ENCODE assay signal across 1 cellular context in genomic region chr16:70724146-70725023, GRCh38.
TF ChIP-seq lines count a peak whose summit lies in the region.

No MANE protein-coding gene starts in this region.

TF ChIP-seq in HepG2, 621 proteins besides CTCF, POLR2A, EP300 and RAD21 (continued from another document and continues in another):
- TF ChIP-seq, protein P1, sequence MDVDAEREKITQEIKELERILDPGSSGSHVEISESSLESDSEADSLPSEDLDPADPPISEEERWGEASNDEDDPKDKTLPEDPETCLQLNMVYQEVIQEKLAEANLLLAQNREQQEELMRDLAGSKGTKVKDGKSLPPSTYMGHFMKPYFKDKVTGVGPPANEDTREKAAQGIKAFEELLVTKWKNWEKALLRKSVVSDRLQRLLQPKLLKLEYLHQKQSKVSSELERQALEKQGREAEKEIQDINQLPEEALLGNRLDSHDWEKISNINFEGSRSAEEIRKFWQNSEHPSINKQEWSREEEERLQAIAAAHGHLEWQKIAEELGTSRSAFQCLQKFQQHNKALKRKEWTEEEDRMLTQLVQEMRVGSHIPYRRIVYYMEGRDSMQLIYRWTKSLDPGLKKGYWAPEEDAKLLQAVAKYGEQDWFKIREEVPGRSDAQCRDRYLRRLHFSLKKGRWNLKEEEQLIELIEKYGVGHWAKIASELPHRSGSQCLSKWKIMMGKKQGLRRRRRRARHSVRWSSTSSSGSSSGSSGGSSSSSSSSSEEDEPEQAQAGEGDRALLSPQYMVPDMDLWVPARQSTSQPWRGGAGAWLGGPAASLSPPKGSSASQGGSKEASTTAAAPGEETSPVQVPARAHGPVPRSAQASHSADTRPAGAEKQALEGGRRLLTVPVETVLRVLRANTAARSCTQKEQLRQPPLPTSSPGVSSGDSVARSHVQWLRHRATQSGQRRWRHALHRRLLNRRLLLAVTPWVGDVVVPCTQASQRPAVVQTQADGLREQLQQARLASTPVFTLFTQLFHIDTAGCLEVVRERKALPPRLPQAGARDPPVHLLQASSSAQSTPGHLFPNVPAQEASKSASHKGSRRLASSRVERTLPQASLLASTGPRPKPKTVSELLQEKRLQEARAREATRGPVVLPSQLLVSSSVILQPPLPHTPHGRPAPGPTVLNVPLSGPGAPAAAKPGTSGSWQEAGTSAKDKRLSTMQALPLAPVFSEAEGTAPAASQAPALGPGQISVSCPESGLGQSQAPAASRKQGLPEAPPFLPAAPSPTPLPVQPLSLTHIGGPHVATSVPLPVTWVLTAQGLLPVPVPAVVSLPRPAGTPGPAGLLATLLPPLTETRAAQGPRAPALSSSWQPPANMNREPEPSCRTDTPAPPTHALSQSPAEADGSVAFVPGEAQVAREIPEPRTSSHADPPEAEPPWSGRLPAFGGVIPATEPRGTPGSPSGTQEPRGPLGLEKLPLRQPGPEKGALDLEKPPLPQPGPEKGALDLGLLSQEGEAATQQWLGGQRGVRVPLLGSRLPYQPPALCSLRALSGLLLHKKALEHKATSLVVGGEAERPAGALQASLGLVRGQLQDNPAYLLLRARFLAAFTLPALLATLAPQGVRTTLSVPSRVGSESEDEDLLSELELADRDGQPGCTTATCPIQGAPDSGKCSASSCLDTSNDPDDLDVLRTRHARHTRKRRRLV (CRISPR knock-in tag; IDR thresholded peaks at IDR 0.05), result no peak
- no peak for TF ChIP-seq FIP1L1 (IDR thresholded peaks at IDR 0.05; ENCODE audit: borderline replicate concordance, insufficient read depth, low read depth, low read length)
- 0 out of 2 replicates have a peak, but pooled peaks have one; percentile 11 for TF ChIP-seq ZNF552 (CRISPR knock-in tag; IDR thresholded peaks at IDR 0.05; ENCODE audit: borderline replicate concordance)
- TF ChIP-seq ZNF260 (CRISPR knock-in tag; IDR thresholded peaks at IDR 0.05; ENCODE audit: borderline replicate concordance, low read depth), result no peak
- no peak; the same call in 1 of the 2 replicates for TF ChIP-seq ZNF777 (CRISPR knock-in tag; IDR thresholded peaks at IDR 0.05)
- peak; percentile 67; the same call in 1 of the 2 replicates for TF ChIP-seq MLX (CRISPR knock-in tag; IDR thresholded peaks at IDR 0.05)
- peak; percentile 94 for TF ChIP-seq TEAD3 (CRISPR knock-in tag; optimal IDR thresholded peaks at IDR 0.05; ENCODE audit: borderline replicate concordance)
- peak; percentile 71 for TF ChIP-seq ZFY (CRISPR knock-in tag; IDR thresholded peaks at IDR 0.05)
- TF ChIP-seq ZNF652 (CRISPR knock-in tag; IDR thresholded peaks at IDR 0.05; ENCODE audit: borderline replicate concordance, low read depth), result no peak; the same call in 1 of the 2 replicates
- no peak; the same call in none of the 2 replicates for TF ChIP-seq ZNF350 (CRISPR knock-in tag; IDR thresholded peaks at IDR 0.05; ENCODE audit: borderline replicate concordance, low read depth)
- no peak; the same call in 1 of the 2 replicates for TF ChIP-seq ZNF841 (CRISPR knock-in tag; IDR thresholded peaks at IDR 0.05; ENCODE audit: borderline replicate concordance)
- TF ChIP-seq, protein P2, sequence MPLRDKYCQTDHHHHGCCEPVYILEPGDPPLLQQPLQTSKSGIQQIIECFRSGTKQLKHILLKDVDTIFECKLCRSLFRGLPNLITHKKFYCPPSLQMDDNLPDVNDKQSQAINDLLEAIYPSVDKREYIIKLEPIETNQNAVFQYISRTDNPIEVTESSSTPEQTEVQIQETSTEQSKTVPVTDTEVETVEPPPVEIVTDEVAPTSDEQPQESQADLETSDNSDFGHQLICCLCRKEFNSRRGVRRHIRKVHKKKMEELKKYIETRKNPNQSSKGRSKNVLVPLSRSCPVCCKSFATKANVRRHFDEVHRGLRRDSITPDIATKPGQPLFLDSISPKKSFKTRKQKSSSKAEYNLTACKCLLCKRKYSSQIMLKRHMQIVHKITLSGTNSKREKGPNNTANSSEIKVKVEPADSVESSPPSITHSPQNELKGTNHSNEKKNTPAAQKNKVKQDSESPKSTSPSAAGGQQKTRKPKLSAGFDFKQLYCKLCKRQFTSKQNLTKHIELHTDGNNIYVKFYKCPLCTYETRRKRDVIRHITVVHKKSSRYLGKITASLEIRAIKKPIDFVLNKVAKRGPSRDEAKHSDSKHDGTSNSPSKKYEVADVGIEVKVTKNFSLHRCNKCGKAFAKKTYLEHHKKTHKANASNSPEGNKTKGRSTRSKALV (CRISPR knock-in tag; IDR thresholded peaks at IDR 0.05), result peak; percentile 80; the same call in 1 of the 2 replicates
- TF ChIP-seq ZNF691 (CRISPR knock-in tag; IDR thresholded peaks at IDR 0.05; ENCODE audit: borderline replicate concordance, low read depth), result peak; percentile 27; the same call in 1 of the 2 replicates
- TF ChIP-seq SCMH1 (CRISPR knock-in tag; IDR thresholded peaks at IDR 0.05; ENCODE audit: borderline replicate concordance), result no peak
- no peak for TF ChIP-seq ZNF10 (CRISPR knock-in tag; IDR thresholded peaks at IDR 0.05; ENCODE audit: borderline replicate concordance, low read depth)
- 0 out of 2 replicates have a peak, but pooled peaks have one; percentile 27 for TF ChIP-seq ZKSCAN8 (CRISPR knock-in tag; IDR thresholded peaks at IDR 0.05; ENCODE audit: borderline replicate concordance)
- TF ChIP-seq, protein P3, sequence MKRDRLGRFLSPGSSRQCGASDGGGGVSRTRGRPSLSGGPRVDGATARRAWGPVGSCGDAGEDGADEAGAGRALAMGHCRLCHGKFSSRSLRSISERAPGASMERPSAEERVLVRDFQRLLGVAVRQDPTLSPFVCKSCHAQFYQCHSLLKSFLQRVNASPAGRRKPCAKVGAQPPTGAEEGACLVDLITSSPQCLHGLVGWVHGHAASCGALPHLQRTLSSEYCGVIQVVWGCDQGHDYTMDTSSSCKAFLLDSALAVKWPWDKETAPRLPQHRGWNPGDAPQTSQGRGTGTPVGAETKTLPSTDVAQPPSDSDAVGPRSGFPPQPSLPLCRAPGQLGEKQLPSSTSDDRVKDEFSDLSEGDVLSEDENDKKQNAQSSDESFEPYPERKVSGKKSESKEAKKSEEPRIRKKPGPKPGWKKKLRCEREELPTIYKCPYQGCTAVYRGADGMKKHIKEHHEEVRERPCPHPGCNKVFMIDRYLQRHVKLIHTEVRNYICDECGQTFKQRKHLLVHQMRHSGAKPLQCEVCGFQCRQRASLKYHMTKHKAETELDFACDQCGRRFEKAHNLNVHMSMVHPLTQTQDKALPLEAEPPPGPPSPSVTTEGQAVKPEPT (CRISPR knock-in tag; IDR thresholded peaks at IDR 0.05; ENCODE audit: low read depth), result no peak
- no peak; the same call in 1 of the 2 replicates for TF ChIP-seq KMT2A (CRISPR knock-in tag; IDR thresholded peaks at IDR 0.05)
- 0 out of 2 replicates have a peak, but pooled peaks have one; percentile 74 for TF ChIP-seq ZMYM2 (CRISPR knock-in tag; IDR thresholded peaks at IDR 0.05)
- peak; percentile 59; the same call in 1 of the 2 replicates for TF ChIP-seq KLF6 (CRISPR knock-in tag; IDR thresholded peaks at IDR 0.05)
- TF ChIP-seq SATB2 (CRISPR knock-in tag; IDR thresholded peaks at IDR 0.05), result no peak; the same call in 1 of the 2 replicates
- no peak for TF ChIP-seq SUZ12 (IDR thresholded peaks at IDR 0.05; ENCODE audit: low read depth, low read length)
- TF ChIP-seq ZFP41 (CRISPR knock-in tag; IDR thresholded peaks at IDR 0.05; ENCODE audit: borderline replicate concordance), result no peak
- no peak for TF ChIP-seq GABPA (IDR thresholded peaks at IDR 0.05; ENCODE audit: low read depth, low read length)
- TF ChIP-seq GABPA (CRISPR knock-in tag; IDR thresholded peaks at IDR 0.05; ENCODE audit: low read depth), result no peak; the same call in 1 of the 2 replicates
- no peak for TF ChIP-seq ZNF468 (CRISPR knock-in tag; IDR thresholded peaks at IDR 0.05)
- TF ChIP-seq TSC22D2 (CRISPR knock-in tag; IDR thresholded peaks at IDR 0.05; ENCODE audit: borderline replicate concordance), result no peak
- TF ChIP-seq ZNF709 (CRISPR knock-in tag; IDR thresholded peaks at IDR 0.05), result peak; percentile 72; the same call in 1 of the 2 replicates
- peak; percentile 54; the same call in 1 of the 2 replicates for TF ChIP-seq ETV6 (CRISPR knock-in tag; conservative IDR thresholded peaks at IDR 0.05)
- TF ChIP-seq KMT2B (CRISPR knock-in tag; IDR thresholded peaks at IDR 0.05), result 0 out of 2 replicates have a peak, but pooled peaks have one; percentile 29
- no peak for TF ChIP-seq ZNF382 (CRISPR knock-in tag; IDR thresholded peaks at IDR 0.05; ENCODE audit: borderline replicate concordance)
- TF ChIP-seq ZBTB40 (IDR thresholded peaks at IDR 0.05), result no peak
- TF ChIP-seq ZBTB40 (CRISPR knock-in tag; IDR thresholded peaks at IDR 0.05), result no peak; the same call in 1 of the 2 replicates
- peak; percentile 61; the same call in 1 of the 2 replicates for TF ChIP-seq KLF11 (CRISPR knock-in tag; IDR thresholded peaks at IDR 0.05)
- no peak for TF ChIP-seq ADNP (CRISPR knock-in tag; IDR thresholded peaks at IDR 0.05)
- TF ChIP-seq ZNF577 (CRISPR knock-in tag; IDR thresholded peaks at IDR 0.05; ENCODE audit: borderline replicate concordance, low read depth), result no peak
- TF ChIP-seq NFIC (IDR thresholded peaks at IDR 0.05; ENCODE audit: low read length), result peak; percentile 60
- peak; percentile 48; the same call in 1 of the 2 replicates for TF ChIP-seq TMF1 (CRISPR knock-in tag; IDR thresholded peaks at IDR 0.05; ENCODE audit: low read depth)
- TF ChIP-seq AGO2 (optimal IDR thresholded peaks at IDR 0.05; ENCODE audit: low read depth, low read length), result peak; percentile 90
- no peak; the same call in 1 of the 2 replicates for TF ChIP-seq ZSCAN9 (CRISPR knock-in tag; IDR thresholded peaks at IDR 0.05; ENCODE audit: borderline replicate concordance)
